ENCODE assay signal across 19 cellular contexts in genomic region chr7:55489552-55489951, GRCh38.
DNase-seq lines count a peak whose midpoint lies in the region; ATAC-seq and TF ChIP-seq lines count a peak whose summit lies in the region.
"Had no signal": no experiment of that assay in that cellular context is flagged by ENCODE, and none has a peak within 500 bp of the region (broad histone marks: within the 10 kb centered on the region; RNA-seq: fewer than 3 reads in every experiment).

No MANE protein-coding gene starts in this region.

- peaks cover 55% of the 10 kb centered on the region for H3K4me1 ChIP-seq in SJCRH30
- H3K4me1 ChIP-seq: Peyer's patch had no signal

- H3K36me3 ChIP-seq in SJCRH30: peaks cover 8% of the 10 kb centered on the region

- H3K4me1 Mint-ChIP-seq in T-helper 2 cell treated with Interferon-gamma antibody and Interleukin-4, amounts not matched to agents 5 μg/mL and 100 μg/mL, for 36 hours (ENCODE audit: low read depth): peaks cover 10% of the 10 kb centered on the region
- H3K4me1 Mint-ChIP-seq in memory B cell: peaks cover 33% of the 10 kb centered on the region
- peaks cover 7% of the 10 kb centered on the region for H3K4me1 Mint-ChIP-seq in type B pancreatic cell (ENCODE audit: unreplicated experiment)

- no peak overlapping the region for H3K4me3 Mint-ChIP-seq in T-helper 2 cell treated with Interferon-gamma antibody and Interleukin-4, amounts not matched to agents 5 μg/mL and 100 μg/mL, for 36 hours
- no peak overlapping the region for H3K4me3 Mint-ChIP-seq in memory B cell
- H3K4me3 Mint-ChIP-seq in type B pancreatic cell: no peak overlapping the region

- no peak for TF ChIP-seq CTCF in type B pancreatic cell (conservative IDR thresholded peaks at IDR 0.05)

- H3K9me3 Mint-ChIP-seq in T-helper 2 cell treated with Interferon-gamma antibody and Interleukin-4, amounts not matched to agents 5 μg/mL and 100 μg/mL, for 36 hours: no peaks in the 10 kb centered on the region
- H3K9me3 Mint-ChIP-seq in memory B cell (no peaks in the 10 kb centered on the region), type B pancreatic cell (no peaks in the 10 kb centered on the region)

- H3K4me3 ChIP-seq in SJCRH30: no peak overlapping the region
- H3K4me3 ChIP-seq: GM12878, Peyer's patch had no signal

- no peak for DNase-seq in T-helper 2 cell treated with Interferon-gamma antibody and Interleukin-4, amounts not matched to agents 5 μg/mL and 100 μg/mL, for 36 hours (ENCODE audit: low spot score)
- DNase-seq in T-helper 2 cell (no peak), SJCRH30 (no peak), memory B cell (ENCODE audit: low spot score in 2 of 2) (no peak), type B pancreatic cell (ENCODE audit: extremely low spot score, unreplicated experiment) (no peak), cerebellar cortex (ENCODE audit: low spot score) (no peak), NCI-H524 (lab: John Stamatoyannopoulos, UW) (no peak)
- DNase-seq: DMS79, H7, Karpas-422, MM.1S, NCI-H1105, NCI-H2029, NCI-H524 treated with DMSO at 0.1 percent for 48 hours, Right ventricle myocardium superior had no signal

- no peaks in the 10 kb centered on the region for H3K9me3 ChIP-seq in SJCRH30 (replicated peaks)
- H3K9me3 ChIP-seq: Peyer's patch had no signal

- H3K27ac ChIP-seq in SJCRH30: peak overlapping the region; percentile 68
- H3K27ac ChIP-seq: C4-2B, Peyer's patch had no signal

- H3K36me3 Mint-ChIP-seq in T-helper 2 cell treated with Interferon-gamma antibody and Interleukin-4, amounts not matched to agents 5 μg/mL and 100 μg/mL, for 36 hours (ENCODE audit: low read depth): peaks cover 26% of the 10 kb centered on the region
- peaks cover 47% of the 10 kb centered on the region for H3K36me3 Mint-ChIP-seq in memory B cell
- H3K36me3 Mint-ChIP-seq in type B pancreatic cell: peaks cover 7% of the 10 kb centered on the region

- H3K27me3 ChIP-seq in SJCRH30: no peaks in the 10 kb centered on the region
- H3K27me3 ChIP-seq: Peyer's patch had no signal

- H3K27me3 Mint-ChIP-seq in T-helper 2 cell treated with Interferon-gamma antibody and Interleukin-4, amounts not matched to agents 5 μg/mL and 100 μg/mL, for 36 hours (ENCODE audit: low read depth): no peaks in the 10 kb centered on the region
- H3K27me3 Mint-ChIP-seq in memory B cell (no peaks in the 10 kb centered on the region), type B pancreatic cell (no peaks in the 10 kb centered on the region)

- ATAC-seq in memory B cell (ENCODE audit: low read depth) (no peak), HG03280 (IDR thresholded peaks at IDR 0.05; ENCODE audit: unreplicated experiment) (no peak)
- ATAC-seq: GM12878 had no signal

- peak overlapping the region; percentile 2 for H3K27ac Mint-ChIP-seq in T-helper 2 cell treated with Interferon-gamma antibody and Interleukin-4, amounts not matched to agents 5 μg/mL and 100 μg/mL, for 36 hours
- peak overlapping the region; percentile 45 for H3K27ac Mint-ChIP-seq in memory B cell
- peak overlapping the region; percentile 13 for H3K27ac Mint-ChIP-seq in type B pancreatic cell
